Comparison of ENCODE assay signal across 8 cellular contexts in the genomic region with DNA sequence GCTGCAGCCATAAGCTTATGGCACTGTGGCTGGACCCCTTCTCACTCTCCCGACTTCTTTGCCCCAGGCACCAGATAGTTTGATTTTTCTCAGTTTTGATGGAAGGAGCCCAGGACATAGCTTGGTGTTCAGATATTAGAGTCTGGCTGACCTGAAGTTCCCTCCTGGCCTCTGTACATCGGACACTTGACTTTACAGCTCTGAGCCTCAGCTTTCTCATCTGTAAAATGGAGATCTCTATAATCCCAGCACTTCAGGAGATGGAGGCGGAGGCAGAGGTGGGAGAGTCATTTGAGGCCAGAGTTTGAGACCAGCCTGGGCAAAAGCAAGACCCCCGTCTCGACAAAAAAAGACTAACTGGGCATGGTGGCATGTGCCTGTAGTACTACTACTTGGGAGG. TPM values are rescaled to one million over a fixed set of nuclear protein-coding genes. Genes with fewer than 3 reads are reported as not detected.
A peak's percentile ranks its signal among the peaks of the same experiment; 100 is the strongest.
DNase-seq lines count a peak whose midpoint lies in the region; ATAC-seq and TF ChIP-seq lines count a peak whose summit lies in the region.

No MANE protein-coding gene starts in this region.

- no peak for ATAC-seq in RWPE2 (ENCODE audit: low read depth)
- no peak for ATAC-seq in psoas muscle

- 87 to 91% (median 89%) methylated on average over 5 of the region's 5 CpGs for WGBS in psoas muscle, 3 donors

- intact Hi-C loops in psoas muscle (cut with DNase I) = loop anchor here (5.0 kb wide), 1 partner anchor 45 kb away; a partner anchor contains a TSS

- peak overlapping the region; percentile 83 for H3K4me3 ChIP-seq in GM06990 (replicated peaks; ENCODE audit: low read depth, low read length)
- H3K4me3 ChIP-seq in RWPE2 (ENCODE audit: severe bottlenecking) = peak overlapping the region; percentile 62
- H3K4me3 ChIP-seq in fibroblast of lung (replicated peaks in 1 of 4; ENCODE audit: control extremely low read depth in 1 of 4, insufficient read depth in 1 of 4, low read depth in 3 of 4, low read length in 4 of 4) = peak overlapping the region; percentile 56 to 81 (median 64)
- peak overlapping the region; percentile 83 for H3K4me3 ChIP-seq in psoas muscle

- no peaks in the 10 kb centered on the region for H3K27me3 ChIP-seq in GM06990 (replicated peaks; ENCODE audit: control insufficient read depth, insufficient read depth, low read length)
- H3K27me3 ChIP-seq in RWPE2 (ENCODE audit: insufficient read depth, poor library complexity, severe bottlenecking) = no peaks in the 10 kb centered on the region
- H3K27me3 ChIP-seq in fibroblast of lung (ENCODE audit: control insufficient read depth, insufficient read depth, low read length) = no peaks in the 10 kb centered on the region
- H3K27me3 ChIP-seq in psoas muscle (ENCODE audit: insufficient read depth in 3 of 3, low read length in 2 of 3) = no peaks in the 10 kb centered on the region

- peak overlapping the region; percentile 64 for H3K4me2 ChIP-seq in fibroblast of lung (ENCODE audit: extremely low read depth, insufficient read depth, low read length)

- H3K4me1 ChIP-seq in RWPE2 (ENCODE audit: insufficient read depth, poor library complexity, severe bottlenecking) (no peaks in the 10 kb centered on the region), fibroblast of lung (ENCODE audit: control insufficient read depth, extremely low read depth, insufficient read depth, low read length) (no peaks in the 10 kb centered on the region), psoas muscle (peaks cover 3% of the 10 kb centered on the region)

- H3K9me3 ChIP-seq in RWPE2 (ENCODE audit: severe bottlenecking) (no peaks in the 10 kb centered on the region), fibroblast of lung (ENCODE audit: control insufficient read depth, insufficient read depth, low read depth, low read length) (no peaks in the 10 kb centered on the region), psoas muscle (no peaks in the 10 kb centered on the region)

- no peaks in the 10 kb centered on the region for H3K79me2 ChIP-seq in fibroblast of lung (ENCODE audit: control insufficient read depth, insufficient read depth, low read length)

- no peaks in the 10 kb centered on the region for H4K20me1 ChIP-seq in fibroblast of lung (ENCODE audit: control insufficient read depth, extremely low read depth, insufficient read depth, low read length)

- H2AFZ ChIP-seq in fibroblast of lung (ENCODE audit: low read length) = no peak overlapping the region

- TF ChIP-seq CTCF in GM06990 (IDR thresholded peaks at IDR 0.05; ENCODE audit: insufficient read depth, low read length, poor library complexity, severe bottlenecking) = no peak
- no peak for TF ChIP-seq CTCF in RWPE2 (IDR thresholded peaks at IDR 0.05; ENCODE audit: poor library complexity, severe bottlenecking)
- no peak for TF ChIP-seq CTCF in fibroblast of lung (conservative IDR thresholded peaks at IDR 0.05 in 1 of 2, IDR thresholded peaks at IDR 0.05 in 1 of 2; ENCODE audit: low read depth in 1 of 2, low read length in 2 of 2)
- TF ChIP-seq CTCF in psoas muscle (IDR thresholded peaks at IDR 0.05) = no peak

- H3K27ac ChIP-seq in RWPE2 (ENCODE audit: poor library complexity, severe bottlenecking) (peak overlapping the region; percentile 43), fibroblast of lung (ENCODE audit: insufficient read depth, low read length) (no peak overlapping the region), psoas muscle (no peak overlapping the region), substantia nigra (ENCODE audit: low read depth, low read length, poor library complexity, severe bottlenecking) (no peak overlapping the region)

- no peak overlapping the region for H3K9ac ChIP-seq in fibroblast of lung (ENCODE audit: insufficient read depth, low read length)

- DNase-seq in GM06990 (ENCODE audit: extremely low read depth, insufficient read length) (no peak), RWPE2 (ENCODE audit: low spot score) (no peak), fibroblast of lung (ENCODE audit: low read depth in 2 of 2) (no peak), psoas muscle (no peak), SKM-1 (lab: John Stamatoyannopoulos, UW; ENCODE audit: unreplicated experiment) (no peak), substantia nigra (lab: John Stamatoyannopoulos, UW) (no peak), NOMO-1 treated with DMSO at 0.1 percent for 48 hours (lab: John Stamatoyannopoulos, UW; ENCODE audit: unreplicated experiment) (no peak), NK-92 (lab: John Stamatoyannopoulos, UW; ENCODE audit: unreplicated experiment) (no peak)

- H3K36me3 ChIP-seq in GM06990 (ENCODE audit: control insufficient read depth, insufficient read depth, low read length) = no peaks in the 10 kb centered on the region; the same call in 1 of the 2 replicates
- peaks cover 16% of the 10 kb centered on the region for H3K36me3 ChIP-seq in RWPE2 (ENCODE audit: low read depth)
- H3K36me3 ChIP-seq in fibroblast of lung (ENCODE audit: control insufficient read depth, insufficient read depth, low read length) = no peaks in the 10 kb centered on the region
- peaks cover 0 to 21% of the 10 kb centered on the region in 2 donors for H3K36me3 ChIP-seq in psoas muscle (ENCODE audit: insufficient read depth in 1 of 2, low read depth in 1 of 2)

RNA-seq across cellular contexts. Expression of a gene that starts 0.9 kb away (rescaled TPM):
- total RNA-seq in fibroblast of lung = 5.1 and 10.6 TPM in 2 replicates
- polyA plus RNA-seq in fibroblast of lung = 7.0 and 9.3 TPM in 2 replicates
- polyA plus RNA-seq in fibroblast of lung (2012) = 14.2 and 16.7 TPM in 2 replicates
- polyA minus RNA-seq in fibroblast of lung (ENCODE audit: low replicate concordance) = 15.3 and 30.0 TPM in 2 replicates
- total RNA-seq in psoas muscle = 10 to 100 TPM; 21.1 to 26.1 (median 24.6) TPM
- 10 to 100 TPM; 20.1 to 31.7 (median 23.1) TPM for polyA plus RNA-seq in psoas muscle

RNA-seq across cellular contexts. Expression of a gene that starts 1.0 kb away (rescaled TPM):
- 0.51 and 0.83 TPM in 2 replicates for total RNA-seq in fibroblast of lung
- 0.23 and 0.29 TPM in 2 replicates for polyA plus RNA-seq in fibroblast of lung
- polyA plus RNA-seq in fibroblast of lung (2012) = 0.26 and 0.40 TPM in 2 replicates
- 0.20 TPM in 1 of 2 replicates, not detected in the other for polyA minus RNA-seq in fibroblast of lung (ENCODE audit: low replicate concordance)
- 1 to 10 TPM in 2 of 4 donors, under 1 TPM in 2; 0.27 to 1.5 (median 1.0) TPM for total RNA-seq in psoas muscle
- polyA plus RNA-seq in psoas muscle = 1 to 10 TPM in 2 of 3 donors, under 1 TPM in 1; 0.86 to 2.5 (median 1.7) TPM

RNA-seq across cellular contexts. Expression of a gene that starts 30.0 kb away (rescaled TPM):
- total RNA-seq in fibroblast of lung = not detected in 2 replicates
- not detected in 2 replicates for polyA plus RNA-seq in fibroblast of lung
- polyA plus RNA-seq in fibroblast of lung (2012) = 0.83 and 1.5 TPM in 2 replicates
- not detected in 2 replicates for polyA minus RNA-seq in fibroblast of lung (ENCODE audit: low replicate concordance)
- not detected for total RNA-seq in psoas muscle
- polyA plus RNA-seq in psoas muscle = not detected

RNA-seq across cellular contexts. Expression of a gene that starts 31.3 kb away (rescaled TPM):
- total RNA-seq in fibroblast of lung = 1.0 and 2.1 TPM in 2 replicates
- polyA plus RNA-seq in fibroblast of lung = 3.5 and 6.9 TPM in 2 replicates
- polyA plus RNA-seq in fibroblast of lung (2012) = 6.4 and 13.3 TPM in 2 replicates
- 1.3 and 10.2 TPM in 2 replicates for polyA minus RNA-seq in fibroblast of lung (ENCODE audit: low replicate concordance)
- 1 to 10 TPM in 1 of 4 donors, under 1 TPM in 3; 0.18 to 1.3 (median 0.39) TPM for total RNA-seq in psoas muscle
- 1 to 10 TPM in 1 of 3 donors, under 1 TPM in 2; 0.07 to 1.3 (median 0.25) TPM for polyA plus RNA-seq in psoas muscle

RNA-seq across cellular contexts. Expression of a gene that starts 45.4 kb away (rescaled TPM):
- total RNA-seq in fibroblast of lung (5.1 and 6.3 TPM in 2 replicates), psoas muscle (10 to 100 TPM in 3 of 4 donors, 1 to 10 TPM in 1; 9.2 to 25.3 (median 16.0) TPM)
- polyA plus RNA-seq in fibroblast of lung (9.5 and 14.3 TPM in 2 replicates), psoas muscle (10 to 100 TPM; 13.8 to 24.5 (median 16.6) TPM)
- polyA plus RNA-seq in fibroblast of lung (2012) = 11.0 and 23.0 TPM in 2 replicates
- polyA minus RNA-seq in fibroblast of lung (ENCODE audit: low replicate concordance) = 13.7 and 40.2 TPM in 2 replicates
